Comparison of ENCODE assay signal across 1 cellular context in genomic region chr2:127649100-127649611, GRCh38.
A peak's percentile ranks its signal among the peaks of the same experiment; 100 is the strongest.
TF ChIP-seq lines count a peak whose summit lies in the region.

No MANE protein-coding gene starts in this region.

TF ChIP-seq in GM12878, 131 proteins besides CTCF, POLR2A, EP300 and RAD21:
- TF ChIP-seq, protein P1, sequence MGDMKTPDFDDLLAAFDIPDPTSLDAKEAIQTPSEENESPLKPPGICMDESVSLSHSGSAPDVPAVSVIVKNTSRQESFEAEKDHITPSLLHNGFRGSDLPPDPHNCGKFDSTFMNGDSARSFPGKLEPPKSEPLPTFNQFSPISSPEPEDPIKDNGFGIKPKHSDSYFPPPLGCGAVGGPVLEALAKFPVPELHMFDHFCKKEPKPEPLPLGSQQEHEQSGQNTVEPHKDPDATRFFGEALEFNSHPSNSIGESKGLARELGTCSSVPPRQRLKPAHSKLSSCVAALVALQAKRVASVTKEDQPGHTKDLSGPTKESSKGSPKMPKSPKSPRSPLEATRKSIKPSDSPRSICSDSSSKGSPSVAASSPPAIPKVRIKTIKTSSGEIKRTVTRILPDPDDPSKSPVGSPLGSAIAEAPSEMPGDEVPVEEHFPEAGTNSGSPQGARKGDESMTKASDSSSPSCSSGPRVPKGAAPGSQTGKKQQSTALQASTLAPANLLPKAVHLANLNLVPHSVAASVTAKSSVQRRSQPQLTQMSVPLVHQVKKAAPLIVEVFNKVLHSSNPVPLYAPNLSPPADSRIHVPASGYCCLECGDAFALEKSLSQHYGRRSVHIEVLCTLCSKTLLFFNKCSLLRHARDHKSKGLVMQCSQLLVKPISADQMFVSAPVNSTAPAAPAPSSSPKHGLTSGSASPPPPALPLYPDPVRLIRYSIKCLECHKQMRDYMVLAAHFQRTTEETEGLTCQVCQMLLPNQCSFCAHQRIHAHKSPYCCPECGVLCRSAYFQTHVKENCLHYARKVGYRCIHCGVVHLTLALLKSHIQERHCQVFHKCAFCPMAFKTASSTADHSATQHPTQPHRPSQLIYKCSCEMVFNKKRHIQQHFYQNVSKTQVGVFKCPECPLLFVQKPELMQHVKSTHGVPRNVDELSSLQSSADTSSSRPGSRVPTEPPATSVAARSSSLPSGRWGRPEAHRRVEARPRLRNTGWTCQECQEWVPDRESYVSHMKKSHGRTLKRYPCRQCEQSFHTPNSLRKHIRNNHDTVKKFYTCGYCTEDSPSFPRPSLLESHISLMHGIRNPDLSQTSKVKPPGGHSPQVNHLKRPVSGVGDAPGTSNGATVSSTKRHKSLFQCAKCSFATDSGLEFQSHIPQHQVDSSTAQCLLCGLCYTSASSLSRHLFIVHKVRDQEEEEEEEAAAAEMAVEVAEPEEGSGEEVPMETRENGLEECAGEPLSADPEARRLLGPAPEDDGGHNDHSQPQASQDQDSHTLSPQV (IDR thresholded peaks at IDR 0.05) = no peak
- TF ChIP-seq ETV6 (conservative IDR thresholded peaks at IDR 0.05 in 1 of 2, IDR thresholded peaks at IDR 0.05 in 1 of 2; ENCODE audit: borderline replicate concordance in 1 of 2, low read depth in 1 of 2) = peak in 1 of 2 experiments; percentile 69; a peak in 2 of 4 replicates
- no peak for TF ChIP-seq RB1 (IDR thresholded peaks at IDR 0.05; ENCODE audit: borderline replicate concordance)
